In genomic region chr5:152711996-152712395, GRCh38 we compare ENCODE assay signal across 18 cellular contexts.
DNase-seq lines count a peak whose midpoint lies in the region; ATAC-seq, FAIRE-seq and TF ChIP-seq lines count a peak whose summit lies in the region.
"Had no signal": no experiment of that assay in that cellular context is flagged by ENCODE, and none has a peak within 500 bp of the region (broad histone marks: within the 10 kb centered on the region; RNA-seq: fewer than 3 reads in every experiment).

No MANE protein-coding gene starts in this region.

- TF ChIP-seq RAD21 in neural cell (conservative IDR thresholded peaks at IDR 0.05): no peak

- peak; percentile 14 for DNase-seq in astrocyte (ENCODE audit: low read depth)
- DNase-seq in renal cortical epithelial cell (ENCODE audit: low read depth): peak; percentile 13
- DNase-seq in superior temporal gyrus (ENCODE audit: extremely low spot score): peak; percentile 20
- no peak for DNase-seq in WERI-Rb-1
- no peak for DNase-seq in D721Med (ENCODE audit: insufficient read length, low spot score)
- DNase-seq: AML-193; Caco-2; CD4-positive, alpha-beta T cell; DMS153; DMS79; GDM1; GOT3; H7 had no signal

- no peak for TF ChIP-seq EP300 in neural cell (conservative IDR thresholded peaks at IDR 0.05; ENCODE audit: poor library complexity, severe bottlenecking)

- H3K79me2 ChIP-seq in astrocyte (ENCODE audit: insufficient read depth, low read length): no peaks in the 10 kb centered on the region
- H3K79me2 ChIP-seq in neural cell (replicated peaks; ENCODE audit: insufficient read depth, low read length): no peaks in the 10 kb centered on the region

- no peak overlapping the region for H3K4me3 Mint-ChIP-seq in astrocyte (ENCODE audit: unreplicated experiment)
- H3K4me3 Mint-ChIP-seq: CD4-positive, alpha-beta T cell had no signal

- no peak overlapping the region for H3K9ac ChIP-seq in astrocyte (ENCODE audit: low read length)
- H3K9ac ChIP-seq in neural cell (ENCODE audit: low read length): no peak overlapping the region

- H3K27me3 Mint-ChIP-seq in astrocyte (ENCODE audit: low read depth, unreplicated experiment): no peaks in the 10 kb centered on the region
- H3K27me3 Mint-ChIP-seq: CD4-positive, alpha-beta T cell had no signal

- no peaks in the 10 kb centered on the region for H3K36me3 ChIP-seq in astrocyte (ENCODE audit: insufficient read depth, low read length)
- H3K36me3 ChIP-seq in neural cell (ENCODE audit: insufficient read depth, low read length): no peaks in the 10 kb centered on the region
- H3K36me3 ChIP-seq in WERI-Rb-1: no peaks in the 10 kb centered on the region

- no peak overlapping the region for H3K4me3 ChIP-seq in astrocyte (ENCODE audit: insufficient read depth, low read depth, low read length)
- no peak overlapping the region for H3K4me3 ChIP-seq in neural cell (ENCODE audit: low read length)
- no peak overlapping the region for H3K4me3 ChIP-seq in WERI-Rb-1 (ENCODE audit: low read depth, low read length)

- peaks cover 10% of the 10 kb centered on the region for H3K4me1 Mint-ChIP-seq in astrocyte (ENCODE audit: low read depth, unreplicated experiment)

- H3K4me2 ChIP-seq in astrocyte (ENCODE audit: low read length) (no peak overlapping the region), neural cell (ENCODE audit: low read length) (no peak overlapping the region)

- H3K36me3 Mint-ChIP-seq in astrocyte (ENCODE audit: low read depth, unreplicated experiment): no peaks in the 10 kb centered on the region

- ATAC-seq in HG03571 (IDR thresholded peaks at IDR 0.05; ENCODE audit: unreplicated experiment): no peak
- ATAC-seq: HCT116 had no signal

- no peaks in the 10 kb centered on the region for H3K4me1 ChIP-seq in astrocyte (ENCODE audit: insufficient read depth, low read length)
- H3K4me1 ChIP-seq: Caco-2 had no signal

- H3K27me3 ChIP-seq in astrocyte (ENCODE audit: insufficient read depth, low read length) (no peaks in the 10 kb centered on the region), neural cell (ENCODE audit: insufficient read depth, low read depth, low read length) (no peaks in the 10 kb centered on the region), WERI-Rb-1 (ENCODE audit: insufficient read depth, low read depth, severe bottlenecking) (no peaks in the 10 kb centered on the region)

- no peaks in the 10 kb centered on the region for H4K20me1 ChIP-seq in astrocyte (ENCODE audit: insufficient read depth, low read length)
- no peaks in the 10 kb centered on the region for H4K20me1 ChIP-seq in neural cell (ENCODE audit: insufficient read depth)

- H3F3A ChIP-seq in neural cell (ENCODE audit: insufficient read depth, low read length, poor library complexity, severe bottlenecking): no peaks in the 10 kb centered on the region

- TF ChIP-seq CTCF in astrocyte (IDR thresholded peaks at IDR 0.05; ENCODE audit: insufficient read depth, low read depth, low read length) (no peak), neural cell (IDR thresholded peaks at IDR 0.05; ENCODE audit: poor library complexity, severe bottlenecking) (no peak), WERI-Rb-1 (IDR thresholded peaks at IDR 0.05; ENCODE audit: low read depth, low read length) (no peak), D721Med (IDR thresholded peaks at IDR 0.05; ENCODE audit: insufficient read depth, missing control alignments) (no peak)

- H2AFZ ChIP-seq in astrocyte (ENCODE audit: low read depth, low read length) (no peak overlapping the region), neural cell (ENCODE audit: low read depth, low read length) (no peak overlapping the region)

- H3K9me3 Mint-ChIP-seq in astrocyte (ENCODE audit: unreplicated experiment): no peaks in the 10 kb centered on the region
- H3K9me3 Mint-ChIP-seq: CD4-positive, alpha-beta T cell had no signal

- FAIRE-seq in astrocyte (lab: Jason Lieb, UNC) (no peak), D721Med (lab: Jason Lieb, UNC) (no peak)
- FAIRE-seq: GM12892 had no signal

- H3K27ac ChIP-seq in astrocyte (ENCODE audit: low read depth, low read length) (no peak overlapping the region), neural cell (ENCODE audit: low read length) (peak overlapping the region; percentile 38), WERI-Rb-1 (no peak overlapping the region)
- H3K27ac ChIP-seq: C4-2B had no signal

- no peak overlapping the region for H3K27ac Mint-ChIP-seq in astrocyte (ENCODE audit: unreplicated experiment)
- H3K27ac Mint-ChIP-seq: CD4-positive, alpha-beta T cell had no signal

- H3K9me3 ChIP-seq in astrocyte (ENCODE audit: insufficient read depth, low read depth, low read length) (no peaks in the 10 kb centered on the region), neural cell (ENCODE audit: low read length) (no peaks in the 10 kb centered on the region), WERI-Rb-1 (ENCODE audit: severe bottlenecking) (no peaks in the 10 kb centered on the region)
- H3K9me3 ChIP-seq: Caco-2 had no signal

- H3K9me2 ChIP-seq in neural cell (ENCODE audit: insufficient read depth, low read length): no peaks in the 10 kb centered on the region

TF ChIP-seq in neural cell, 6 proteins besides CTCF, POLR2A, EP300 and RAD21:
- TF ChIP-seq, protein P1, sequence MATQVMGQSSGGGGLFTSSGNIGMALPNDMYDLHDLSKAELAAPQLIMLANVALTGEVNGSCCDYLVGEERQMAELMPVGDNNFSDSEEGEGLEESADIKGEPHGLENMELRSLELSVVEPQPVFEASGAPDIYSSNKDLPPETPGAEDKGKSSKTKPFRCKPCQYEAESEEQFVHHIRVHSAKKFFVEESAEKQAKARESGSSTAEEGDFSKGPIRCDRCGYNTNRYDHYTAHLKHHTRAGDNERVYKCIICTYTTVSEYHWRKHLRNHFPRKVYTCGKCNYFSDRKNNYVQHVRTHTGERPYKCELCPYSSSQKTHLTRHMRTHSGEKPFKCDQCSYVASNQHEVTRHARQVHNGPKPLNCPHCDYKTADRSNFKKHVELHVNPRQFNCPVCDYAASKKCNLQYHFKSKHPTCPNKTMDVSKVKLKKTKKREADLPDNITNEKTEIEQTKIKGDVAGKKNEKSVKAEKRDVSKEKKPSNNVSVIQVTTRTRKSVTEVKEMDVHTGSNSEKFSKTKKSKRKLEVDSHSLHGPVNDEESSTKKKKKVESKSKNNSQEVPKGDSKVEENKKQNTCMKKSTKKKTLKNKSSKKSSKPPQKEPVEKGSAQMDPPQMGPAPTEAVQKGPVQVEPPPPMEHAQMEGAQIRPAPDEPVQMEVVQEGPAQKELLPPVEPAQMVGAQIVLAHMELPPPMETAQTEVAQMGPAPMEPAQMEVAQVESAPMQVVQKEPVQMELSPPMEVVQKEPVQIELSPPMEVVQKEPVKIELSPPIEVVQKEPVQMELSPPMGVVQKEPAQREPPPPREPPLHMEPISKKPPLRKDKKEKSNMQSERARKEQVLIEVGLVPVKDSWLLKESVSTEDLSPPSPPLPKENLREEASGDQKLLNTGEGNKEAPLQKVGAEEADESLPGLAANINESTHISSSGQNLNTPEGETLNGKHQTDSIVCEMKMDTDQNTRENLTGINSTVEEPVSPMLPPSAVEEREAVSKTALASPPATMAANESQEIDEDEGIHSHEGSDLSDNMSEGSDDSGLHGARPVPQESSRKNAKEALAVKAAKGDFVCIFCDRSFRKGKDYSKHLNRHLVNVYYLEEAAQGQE (IDR thresholded peaks at IDR 0.05; ENCODE audit: borderline replicate concordance): peak; percentile 61
- no peak for TF ChIP-seq MXI1 (conservative IDR thresholded peaks at IDR 0.05; ENCODE audit: poor library complexity, severe bottlenecking)

Comparison
In these comparisons a context has a peak if more than half of its experiments do, and no peak if none do; other contexts are left out.
1. DNase-seq: peak in astrocyte (single experiment), renal cortical epithelial cell (single experiment) and superior temporal gyrus (single experiment); none in WERI-Rb-1 (single experiment) and D721Med (single experiment).